Comparison of ENCODE assay signal across 8 cellular contexts in the genomic region with DNA sequence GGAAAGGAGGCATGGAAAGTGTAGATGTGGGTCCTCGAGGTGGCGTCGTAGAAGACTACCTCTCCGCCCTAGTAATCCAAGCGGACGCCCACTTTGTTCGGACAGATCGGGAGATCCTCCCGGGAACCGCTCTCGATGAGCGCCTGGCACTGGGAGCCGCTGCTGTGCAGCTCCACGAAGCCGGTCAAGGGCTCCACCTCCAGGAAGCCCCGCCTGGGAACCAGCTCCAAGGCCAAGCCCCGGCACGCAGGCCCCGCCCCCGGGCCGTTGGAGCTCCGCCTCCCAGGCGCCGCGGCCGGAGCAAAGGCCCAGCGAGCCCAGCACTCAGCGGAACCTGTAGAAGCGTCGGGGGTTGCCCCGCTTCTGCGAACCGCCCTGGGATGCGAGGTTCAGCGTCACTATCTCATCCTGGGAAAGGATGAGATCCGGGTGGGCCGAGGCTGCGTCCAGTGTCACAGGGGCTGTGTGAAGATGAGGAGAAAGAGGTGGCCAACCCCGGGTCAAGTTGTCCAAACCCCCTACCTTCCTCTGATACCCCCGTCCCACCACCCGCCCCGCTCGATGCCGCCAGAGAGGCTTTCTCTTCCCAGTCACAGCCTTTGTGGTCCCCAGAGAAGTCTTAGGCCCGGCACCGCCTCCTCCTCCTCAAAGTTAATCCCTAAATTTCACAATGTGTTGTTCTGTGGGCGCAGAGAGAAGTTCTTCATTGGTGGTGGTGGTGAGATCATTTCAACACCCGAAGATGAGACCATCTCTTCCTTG. TPM values are rescaled to one million over a fixed set of nuclear protein-coding genes. Genes with fewer than 3 reads are reported as not detected.
DNase-seq lines count a peak whose midpoint lies in the region; ATAC-seq, FAIRE-seq and TF ChIP-seq lines count a peak whose summit lies in the region.

No MANE protein-coding gene starts in this region.

- intact Hi-C loops in Caco-2 (cut with micrococcal nuclease; ENCODE audit: unreplicated experiment): loop anchor here (2.0 kb wide), 2 partner anchors 27 to 35 kb away; partner anchors contain the start of genes PPP1R11 and RNF39

- H3K27me3 ChIP-seq in Caco-2 (replicated peaks; ENCODE audit: control insufficient read depth, insufficient read depth, low read length) (no peaks in the 10 kb centered on the region), GM23248 (replicated peaks; ENCODE audit: insufficient read depth) (peaks cover 30% of the 10 kb centered on the region), small intestine (ENCODE audit: control insufficient read depth in 2 of 2, insufficient read depth in 2 of 2, low read length in 2 of 2) (peaks cover 0 to 11% of the 10 kb centered on the region in 2 donors)

- DNase-seq in Caco-2 (peak; percentile 90 to 94), GM23248 (peak; percentile 97), NCI-H2107 (lab: John Stamatoyannopoulos, UW) (peak; percentile 7), iris pigment epithelial cell (ENCODE audit: low read depth) (peak; percentile 90), small intestine (peak; percentile 93)
- peak; percentile 18 to 44 (median 26) for DNase-seq in activated CD4-positive, CD25-positive, alpha-beta regulatory T cell (lab: John Stamatoyannopoulos, UW)
- no peak for DNase-seq in central memory CD8-positive, alpha-beta T cell (ENCODE audit: low spot score in 2 of 2)

- peak overlapping the region; percentile 95 for H2AFZ ChIP-seq in GM23248

- H3K4me1 Mint-ChIP-seq in Caco-2 (ENCODE audit: low read depth, unreplicated experiment): peaks cover 38% of the 10 kb centered on the region
- H3K4me1 Mint-ChIP-seq in central memory CD8-positive, alpha-beta T cell: peaks cover 32% of the 10 kb centered on the region

- peak overlapping the region; percentile 69 for H3K27ac Mint-ChIP-seq in Caco-2 (ENCODE audit: unreplicated experiment)
- H3K27ac Mint-ChIP-seq in central memory CD8-positive, alpha-beta T cell (ENCODE audit: low read depth): peak overlapping the region; percentile 16

- ATAC-seq in central memory CD8-positive, alpha-beta T cell (replicated peaks; ENCODE audit: extremely low read depth, poor library complexity, severe bottlenecking): no peak
- ATAC-seq in HG03159 (IDR thresholded peaks at IDR 0.05; ENCODE audit: unreplicated experiment): no peak

- H3K4me3 Mint-ChIP-seq in Caco-2 (ENCODE audit: unreplicated experiment): peak overlapping the region; percentile 89
- H3K4me3 Mint-ChIP-seq in central memory CD8-positive, alpha-beta T cell: peak overlapping the region; percentile 74

- TF ChIP-seq CTCF in Caco-2 (IDR thresholded peaks at IDR 0.05; ENCODE audit: insufficient read depth in 1 of 2, low read depth in 1 of 2, low read length in 1 of 2, severe bottlenecking in 1 of 2, unreplicated experiment in 1 of 2): peak in 1 of 2 experiments; percentile 16

- CTCF ChIA-PET in Caco-2 (lab: Charles Lee): interaction anchor here (0.9 to 5.9 kb wide), 7 partner anchors 11 to 452 kb away, joined by 3 to 236 read pairs (median 5); partner anchors contain the start of genes POLR1H, PPP1R11, RNF39 and TRIM40

- 4 to 7% methylated on average over 34 to 48 of the region's 48 CpGs for WGBS in GM23248 (ENCODE audit: low coverage in 1 of 2, low lambda C conversion rate in 2 of 2, missing lambda C conversion rate in 2 of 2), 2 experiments
- 4 to 8% (median 8%) methylated on average over 48 of the region's 48 CpGs for WGBS in small intestine, 3 donors

- no peaks in the 10 kb centered on the region for H3K36me3 ChIP-seq in Caco-2 (ENCODE audit: control insufficient read depth, insufficient read depth, low read length)
- no peaks in the 10 kb centered on the region for H3K36me3 ChIP-seq in GM23248 (ENCODE audit: low read depth)
- no peaks in the 10 kb centered on the region for H3K36me3 ChIP-seq in small intestine (ENCODE audit: control insufficient read depth in 2 of 2, insufficient read depth in 2 of 2, low read length in 2 of 2)

- H3K4me1 ChIP-seq in Caco-2 (peaks cover 32% of the 10 kb centered on the region), GM23248 (ENCODE audit: insufficient read depth) (peaks cover 16% of the 10 kb centered on the region; the same call in 1 of the 2 replicates), small intestine (ENCODE audit: control insufficient read depth in 2 of 2, insufficient read depth in 1 of 2, low read depth in 1 of 2, low read length in 1 of 2) (peaks cover 4 to 14% of the 10 kb centered on the region in 2 donors)

- H3K9me3 ChIP-seq in Caco-2 (no peaks in the 10 kb centered on the region), GM23248 (ENCODE audit: low read depth) (no peaks in the 10 kb centered on the region), small intestine (ENCODE audit: control insufficient read depth, low read depth) (no peaks in the 10 kb centered on the region)

- no peaks in the 10 kb centered on the region for H3K27me3 Mint-ChIP-seq in Caco-2 (ENCODE audit: insufficient read depth, unreplicated experiment)
- H3K27me3 Mint-ChIP-seq in central memory CD8-positive, alpha-beta T cell: peaks cover 57% of the 10 kb centered on the region

- H3K4me3 ChIP-seq in Caco-2 (ENCODE audit: low read depth, low read length): peak overlapping the region; percentile 34
- peak overlapping the region; percentile 70 for H3K4me3 ChIP-seq in GM23248
- peak overlapping the region in 1 of 2 donors; percentile 33 for H3K4me3 ChIP-seq in small intestine (ENCODE audit: low read depth in 1 of 2, low read length in 2 of 2)

- H3K27ac ChIP-seq in GM23248 (no peak overlapping the region), small intestine (ENCODE audit: low read depth in 1 of 2, low read length in 1 of 2) (peak overlapping the region; percentile 52 to 86)

- H3K79me2 ChIP-seq in GM23248 (ENCODE audit: insufficient read depth): no peaks in the 10 kb centered on the region

- peaks cover 9% of the 10 kb centered on the region; the same call in 1 of the 2 replicates for H3F3A ChIP-seq in GM23248 (ENCODE audit: insufficient read depth)

- POLR2A ChIA-PET in Caco-2 (lab: Charles Lee): interaction anchor here (0.6 to 1.6 kb wide), 7 partner anchors 27 to 224 kb away, joined by 3 to 8 read pairs (median 4); partner anchors contain the start of genes POLR1H, PPP1R11, TRIM26 and TRIM39

- no peaks in the 10 kb centered on the region for H4K20me1 ChIP-seq in GM23248 (ENCODE audit: insufficient read depth)

- no TSS peak for BruUV-seq in Caco-2 (replicated peaks; lab: Mats Ljungman, UMichigan)

- H3K9ac ChIP-seq in GM23248: peak overlapping the region; percentile 72

- no peaks in the 10 kb centered on the region for H3K9me3 Mint-ChIP-seq in Caco-2 (ENCODE audit: unreplicated experiment)
- H3K9me3 Mint-ChIP-seq in central memory CD8-positive, alpha-beta T cell: no peaks in the 10 kb centered on the region

- H3K4me2 ChIP-seq in GM23248 (ENCODE audit: unreplicated experiment): peak overlapping the region; percentile 89

- no peaks in the 10 kb centered on the region for H3K36me3 Mint-ChIP-seq in Caco-2 (ENCODE audit: insufficient read depth, unreplicated experiment)
- H3K36me3 Mint-ChIP-seq in central memory CD8-positive, alpha-beta T cell (ENCODE audit: insufficient read depth): no peaks in the 10 kb centered on the region

- H3K9me2 ChIP-seq in GM23248 (ENCODE audit: insufficient read depth): no peaks in the 10 kb centered on the region

- no peak for FAIRE-seq in small intestine (lab: Jason Lieb, UNC)

- in situ Hi-C loops in GM23248 (cut with MboI): no loop called here

RNA-seq across cellular contexts. Expression of gene TRIM31, which starts 10.8 kb away (rescaled TPM):
- total RNA-seq in Caco-2 (2022): 0.70 and 0.74 TPM in 2 replicates
- total RNA-seq in GM23248 (2014; rRNA removed; shearing (Covaris generic)): not detected in 2 replicates
- not detected in 2 replicates for polyA plus RNA-seq in GM23248 (2016; fragmentation: Nextera tagmentation; extraction: Ambion mirVana)
- 10 to 100 TPM in 2 of 3 donors, 1 to 10 TPM in 1; 5.2 to 41.6 (median 37.8) TPM for polyA plus RNA-seq in small intestine

RNA-seq across cellular contexts. Expression of gene RNF39, which starts 26.6 kb away (rescaled TPM):
- 0.23 and 0.37 TPM in 2 replicates for total RNA-seq in Caco-2 (2022)
- not detected in 2 replicates for total RNA-seq in GM23248 (2014; rRNA removed; shearing (Covaris generic))
- polyA plus RNA-seq in GM23248 (2016; fragmentation: Nextera tagmentation; extraction: Ambion mirVana): 0.21 and 0.30 TPM in 2 replicates
- under 1 TPM; 0.18 to 0.27 (median 0.22) TPM for polyA plus RNA-seq in small intestine

RNA-seq across cellular contexts. Expression of gene TRIM40, which starts 33.8 kb away (rescaled TPM):
- not detected in 2 replicates for total RNA-seq in Caco-2 (2022)
- total RNA-seq in GM23248 (2014; rRNA removed; shearing (Covaris generic)): not detected in 2 replicates
- polyA plus RNA-seq in GM23248 (2016; fragmentation: Nextera tagmentation; extraction: Ambion mirVana): not detected in 2 replicates
- polyA plus RNA-seq in small intestine: 10 to 100 TPM in 2 of 3 donors, 1 to 10 TPM in 1; 1.6 to 19.5 (median 14.3) TPM

RNA-seq across cellular contexts. Expression of gene PPP1R11, which starts 35.1 kb away (rescaled TPM):
- total RNA-seq in Caco-2 (2022): 35.5 and 35.6 TPM in 2 replicates
- total RNA-seq in GM23248 (2014; rRNA removed; shearing (Covaris generic)): 40.2 and 44.1 TPM in 2 replicates
- polyA plus RNA-seq in GM23248 (2016; fragmentation: Nextera tagmentation; extraction: Ambion mirVana) (77.5 and 83.1 TPM in 2 replicates), small intestine (100 to 1,000 TPM in 2 of 3 donors, 10 to 100 TPM in 1; 71.8 to 111 (median 108) TPM)

RNA-seq across cellular contexts. Expression of gene POLR1H, which starts 41.1 kb away (rescaled TPM):
- 26.1 and 27.6 TPM in 2 replicates for total RNA-seq in Caco-2 (2022)
- total RNA-seq in GM23248 (2014; rRNA removed; shearing (Covaris generic)): 19.2 and 21.9 TPM in 2 replicates
- 31.7 and 32.1 TPM in 2 replicates for polyA plus RNA-seq in GM23248 (2016; fragmentation: Nextera tagmentation; extraction: Ambion mirVana)
- 10 to 100 TPM; 42.7 to 78.4 (median 57.5) TPM for polyA plus RNA-seq in small intestine

Comparison
In these comparisons a context has a peak if more than half of its experiments do, and no peak if none do; other contexts are left out.
1. DNase-seq: peak in Caco-2 (2 of 2), GM23248 (single experiment), NCI-H2107 (single experiment), activated CD4-positive, CD25-positive, alpha-beta regulatory T cell (4 of 4), iris pigment epithelial cell (single experiment) and small intestine (single experiment); none in central memory CD8-positive, alpha-beta T cell (0 of 2).